8 cellular contexts compared by ENCODE assay signal in the genomic region with DNA sequence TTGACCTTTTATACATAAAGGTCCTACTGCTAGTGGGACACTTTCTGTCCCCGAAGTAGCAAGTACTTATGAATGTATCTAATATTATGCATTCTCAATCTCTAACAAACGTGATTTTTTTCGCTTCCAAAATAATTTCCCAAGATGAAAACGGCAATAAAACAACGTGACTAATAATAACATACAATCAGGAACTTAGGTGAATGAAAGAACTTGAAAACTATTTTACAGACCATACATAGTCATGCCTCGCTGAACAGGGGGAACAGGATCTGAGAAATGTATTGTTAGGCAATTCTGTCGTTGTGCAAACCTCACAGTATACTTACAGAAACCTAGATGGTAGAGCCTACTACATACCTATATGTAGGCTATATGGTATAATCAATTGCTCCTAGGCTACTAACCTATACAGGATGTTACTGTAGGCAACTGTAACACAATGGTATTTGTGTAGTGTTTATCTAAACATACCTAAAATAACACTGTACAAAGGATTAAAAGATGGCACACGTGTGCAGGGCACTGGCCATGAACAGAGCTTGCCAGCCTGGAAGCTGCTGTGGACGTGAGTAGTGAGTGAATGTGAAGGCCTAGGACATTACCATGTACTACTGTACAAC. TPM values are rescaled to one million over a fixed set of nuclear protein-coding genes. Genes with fewer than 3 reads are reported as not detected.
DNase-seq lines count a peak whose midpoint lies in the region; ATAC-seq and TF ChIP-seq lines count a peak whose summit lies in the region.

No MANE protein-coding gene starts in this region.

- peaks cover 20% of the 10 kb centered on the region for H3K36me3 Mint-ChIP-seq in activated CD8-positive, alpha-beta T cell treated with anti-CD3 and anti-CD28 coated beads for 36 hours (ENCODE audit: low read depth)

- intact Hi-C loops in activated CD8-positive, alpha-beta T cell treated with anti-CD3 and anti-CD28 coated beads for 36 hours (cut with micrococcal nuclease), result no loop called here
- intact Hi-C loops in left ventricle myocardium inferior (cut with micrococcal nuclease), result no loop called here
- intact Hi-C loops in sigmoid colon (cut with DNase I), result loop anchor here (2.0 to 5.0 kb wide), 3 partner anchors 35 to 121 kb away; no protein-coding TSS in a partner anchor

- no peak for TF ChIP-seq POLR2A in sigmoid colon (IDR thresholded peaks at IDR 0.05)

- no peak for ATAC-seq in activated CD8-positive, alpha-beta T cell treated with anti-CD3 and anti-CD28 coated beads for 36 hours
- no peak for ATAC-seq in GM18909 (IDR thresholded peaks at IDR 0.05; ENCODE audit: poor library complexity, unreplicated experiment)

- TF ChIP-seq EP300 in sigmoid colon (IDR thresholded peaks at IDR 0.05), result no peak

- in situ Hi-C loops in G401 (cut with HindIII; ENCODE audit: low sequenced_read_pairs), result no loop called here

- CTCF ChIA-PET in activated CD8-positive, alpha-beta T cell treated with anti-CD3 and anti-CD28 coated beads for 36 hours (lab: Charles Lee), result interaction anchor here (0.7 to 1.7 kb wide), 10 partner anchors 10 to 325 kb away, joined by 3 to 10 read pairs (median 4); partner anchors contain the start of gene EML6

- H3K27me3 ChIP-seq in left ventricle myocardium inferior (ENCODE audit: low read depth) (no peaks in the 10 kb centered on the region), sigmoid colon (no peaks in the 10 kb centered on the region)

- no peaks in the 10 kb centered on the region for H3K9me3 Mint-ChIP-seq in activated CD8-positive, alpha-beta T cell treated with anti-CD3 and anti-CD28 coated beads for 36 hours

- peak overlapping the region; percentile 97 for H3K27ac ChIP-seq in left ventricle myocardium inferior (replicated peaks)
- H3K27ac ChIP-seq in sigmoid colon, result peak overlapping the region; percentile 99 to 100 (median 99)

- no peak for TF ChIP-seq CTCF in LNCaP clone FGC (IDR thresholded peaks at IDR 0.05; ENCODE audit: control insufficient read depth, extremely low read depth, insufficient read depth)
- no peak for TF ChIP-seq CTCF in activated CD8-positive, alpha-beta T cell treated with anti-CD3 and anti-CD28 coated beads for 36 hours (IDR thresholded peaks at IDR 0.05)
- no peak for TF ChIP-seq CTCF in left ventricle myocardium inferior (IDR thresholded peaks at IDR 0.05; ENCODE audit: borderline replicate concordance)
- TF ChIP-seq CTCF in sigmoid colon (IDR thresholded peaks at IDR 0.05), result no peak

- peaks cover 52% of the 10 kb centered on the region for H3K4me1 Mint-ChIP-seq in activated CD8-positive, alpha-beta T cell treated with anti-CD3 and anti-CD28 coated beads for 36 hours (ENCODE audit: low read depth)

- peak overlapping the region; percentile 75 for H3K27ac Mint-ChIP-seq in activated CD8-positive, alpha-beta T cell treated with anti-CD3 and anti-CD28 coated beads for 36 hours

- H3K4me3 ChIP-seq in LNCaP clone FGC (ENCODE audit: low read depth, low read length) (peak overlapping the region; percentile 84), left ventricle myocardium inferior (peak overlapping the region; percentile 92), sigmoid colon (peak overlapping the region; percentile 82 to 96 (median 96))

- no peaks in the 10 kb centered on the region for H3K9me3 ChIP-seq in left ventricle myocardium inferior (replicated peaks)
- no peaks in the 10 kb centered on the region for H3K9me3 ChIP-seq in sigmoid colon

- H3K4me1 ChIP-seq in left ventricle myocardium inferior, result peaks cover 75% of the 10 kb centered on the region
- peaks cover 0 to 58% (median 45%) of the 10 kb centered on the region in 4 donors for H3K4me1 ChIP-seq in sigmoid colon

- H3K36me3 ChIP-seq in left ventricle myocardium inferior (no peaks in the 10 kb centered on the region), sigmoid colon (no peaks in the 10 kb centered on the region)

- WGBS in sigmoid colon, 2 donors, result 13 to 17% methylated on average over 9 of the region's 9 CpGs

- DNase-seq in G401 (ENCODE audit: low spot score) (peak; percentile 63), LNCaP clone FGC (ENCODE audit: low read depth) (no peak), left ventricle myocardium inferior (no peak), sigmoid colon (no peak), NCI-H2081 treated with DMSO at 0.1 percent for 48 hours (lab: John Stamatoyannopoulos, UW) (no peak)
- no peak for DNase-seq in activated CD8-positive, alpha-beta T cell treated with anti-CD3 and anti-CD28 coated beads for 36 hours
- DNase-seq in activated effector memory CD4-positive, alpha-beta T cell treated with anti-CD3 and anti-CD28 coated beads, Interleukin-2, amount 50 U/mL, for 16 hours, result no peak

- no peaks in the 10 kb centered on the region for H3K27me3 Mint-ChIP-seq in activated CD8-positive, alpha-beta T cell treated with anti-CD3 and anti-CD28 coated beads for 36 hours

- H3K4me3 Mint-ChIP-seq in activated CD8-positive, alpha-beta T cell treated with anti-CD3 and anti-CD28 coated beads for 36 hours, result peak overlapping the region; percentile 91

- POLR2A ChIA-PET in activated CD8-positive, alpha-beta T cell treated with anti-CD3 and anti-CD28 coated beads for 36 hours (lab: Charles Lee), result interaction anchor here (0.6 to 1.0 kb wide), 2 partner anchors 17 to 109 kb away, joined by 3 to 5 read pairs; no protein-coding TSS in a partner anchor

RNA-seq across cellular contexts. Expression of gene RTN4, which starts 2.5 kb away (rescaled TPM):
- 80.7 and 110 TPM in 2 replicates for total RNA-seq in G401 (2014; rRNA removed; shearing (Covaris generic))
- 10 to 100 TPM; 81.5 to 85.0 TPM for total RNA-seq in activated CD8-positive, alpha-beta T cell treated with anti-CD3 and anti-CD28 coated beads for 36 hours
- total RNA-seq in left ventricle myocardium inferior, result 105 TPM
- total RNA-seq in sigmoid colon, result 100 to 1,000 TPM; 152 to 264 (median 199) TPM
- polyA plus RNA-seq in sigmoid colon, result 100 to 1,000 TPM in 1 of 3 donors, 10 to 100 TPM in 2; 54.1 to 153 (median 62.0) TPM
